Comparison of ENCODE assay signal across 1 cellular context in the genomic region with DNA sequence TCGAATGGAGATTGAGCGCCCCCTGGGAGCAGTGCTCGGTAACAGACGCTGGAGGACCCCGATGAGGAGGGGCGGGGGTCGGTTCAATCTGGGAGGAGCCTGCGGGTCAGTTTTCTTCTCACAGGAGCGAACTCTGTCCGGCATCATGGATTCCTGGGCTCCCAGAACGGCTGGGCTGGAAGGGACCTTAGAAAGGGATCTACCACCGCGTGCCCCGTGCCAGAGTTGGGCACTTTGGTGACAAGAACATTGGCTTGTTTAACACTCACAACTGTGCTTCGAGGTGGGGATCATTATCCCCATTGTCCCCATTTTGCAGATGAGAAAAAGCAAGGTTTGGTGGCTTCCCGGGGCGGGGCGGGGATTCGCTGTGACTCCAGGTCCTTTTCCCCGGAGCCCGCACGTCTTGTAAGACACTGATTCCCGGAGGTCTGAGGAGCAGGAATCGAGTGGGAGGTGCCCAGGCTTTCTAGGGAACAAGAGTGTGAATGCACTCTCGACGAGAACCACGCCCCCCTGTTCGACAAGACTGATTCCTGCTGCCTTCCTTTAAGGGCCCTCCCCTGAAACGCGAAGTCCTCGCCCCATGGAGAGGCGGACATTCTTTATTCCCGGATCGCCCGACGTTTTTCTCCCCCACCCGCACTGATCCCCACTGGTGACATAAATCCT.
TF ChIP-seq lines count a peak whose summit lies in the region.

No MANE protein-coding gene starts in this region.

TF ChIP-seq in HepG2, 621 proteins besides CTCF, POLR2A, EP300 and RAD21 (continued from another document and continues in another):
- TF ChIP-seq, protein P1, sequence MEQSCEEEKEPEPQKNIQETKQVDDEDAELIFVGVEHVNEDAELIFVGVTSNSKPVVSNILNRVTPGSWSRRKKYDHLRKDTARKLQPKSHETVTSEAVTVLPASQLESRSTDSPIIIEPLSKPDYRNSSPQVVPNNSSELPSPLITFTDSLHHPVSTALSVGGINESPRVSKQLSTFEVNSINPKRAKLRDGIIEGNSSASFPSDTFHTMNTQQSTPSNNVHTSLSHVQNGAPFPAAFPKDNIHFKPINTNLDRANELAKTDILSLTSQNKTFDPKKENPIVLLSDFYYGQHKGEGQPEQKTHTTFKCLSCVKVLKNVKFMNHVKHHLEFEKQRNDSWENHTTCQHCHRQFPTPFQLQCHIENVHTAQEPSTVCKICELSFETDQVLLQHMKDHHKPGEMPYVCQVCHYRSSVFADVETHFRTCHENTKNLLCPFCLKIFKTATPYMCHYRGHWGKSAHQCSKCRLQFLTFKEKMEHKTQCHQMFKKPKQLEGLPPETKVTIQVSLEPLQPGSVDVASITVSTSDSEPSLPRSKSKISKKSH (CRISPR knock-in tag; IDR thresholded peaks at IDR 0.05; ENCODE audit: borderline replicate concordance) = no peak
- 0 out of 2 replicates have a peak, but pooled peaks have one; percentile 9 for TF ChIP-seq CHD2 (IDR thresholded peaks at IDR 0.05; ENCODE audit: low read depth, low read length)
- TF ChIP-seq, protein P2, sequence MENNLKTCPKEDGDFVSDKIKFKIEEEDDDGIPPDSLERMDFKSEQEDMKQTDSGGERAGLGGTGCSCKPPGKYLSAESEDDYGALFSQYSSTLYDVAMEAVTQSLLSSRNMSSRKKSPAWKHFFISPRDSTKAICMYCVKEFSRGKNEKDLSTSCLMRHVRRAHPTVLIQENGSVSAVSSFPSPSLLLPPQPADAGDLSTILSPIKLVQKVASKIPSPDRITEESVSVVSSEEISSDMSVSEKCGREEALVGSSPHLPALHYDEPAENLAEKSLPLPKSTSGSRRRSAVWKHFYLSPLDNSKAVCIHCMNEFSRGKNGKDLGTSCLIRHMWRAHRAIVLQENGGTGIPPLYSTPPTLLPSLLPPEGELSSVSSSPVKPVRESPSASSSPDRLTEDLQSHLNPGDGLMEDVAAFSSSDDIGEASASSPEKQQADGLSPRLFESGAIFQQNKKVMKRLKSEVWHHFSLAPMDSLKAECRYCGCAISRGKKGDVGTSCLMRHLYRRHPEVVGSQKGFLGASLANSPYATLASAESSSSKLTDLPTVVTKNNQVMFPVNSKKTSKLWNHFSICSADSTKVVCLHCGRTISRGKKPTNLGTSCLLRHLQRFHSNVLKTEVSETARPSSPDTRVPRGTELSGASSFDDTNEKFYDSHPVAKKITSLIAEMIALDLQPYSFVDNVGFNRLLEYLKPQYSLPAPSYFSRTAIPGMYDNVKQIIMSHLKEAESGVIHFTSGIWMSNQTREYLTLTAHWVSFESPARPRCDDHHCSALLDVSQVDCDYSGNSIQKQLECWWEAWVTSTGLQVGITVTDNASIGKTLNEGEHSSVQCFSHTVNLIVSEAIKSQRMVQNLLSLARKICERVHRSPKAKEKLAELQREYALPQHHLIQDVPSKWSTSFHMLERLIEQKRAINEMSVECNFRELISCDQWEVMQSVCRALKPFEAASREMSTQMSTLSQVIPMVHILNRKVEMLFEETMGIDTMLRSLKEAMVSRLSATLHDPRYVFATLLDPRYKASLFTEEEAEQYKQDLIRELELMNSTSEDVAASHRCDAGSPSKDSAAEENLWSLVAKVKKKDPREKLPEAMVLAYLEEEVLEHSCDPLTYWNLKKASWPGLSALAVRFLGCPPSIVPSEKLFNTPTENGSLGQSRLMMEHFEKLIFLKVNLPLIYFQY (CRISPR knock-in tag; IDR thresholded peaks at IDR 0.05; ENCODE audit: borderline replicate concordance) = peak; percentile 59
- peak; percentile 67 for TF ChIP-seq YY1 (IDR thresholded peaks at IDR 0.05; ENCODE audit: insufficient read depth, insufficient replicate concordance, low read depth, low read length)
- TF ChIP-seq ZNF138 (CRISPR knock-in tag; IDR thresholded peaks at IDR 0.05; ENCODE audit: low read depth) = peak; percentile 59
- peak; percentile 64; the same call in 1 of the 2 replicates for TF ChIP-seq KMT2A (CRISPR knock-in tag; IDR thresholded peaks at IDR 0.05)
- TF ChIP-seq, protein P3, sequence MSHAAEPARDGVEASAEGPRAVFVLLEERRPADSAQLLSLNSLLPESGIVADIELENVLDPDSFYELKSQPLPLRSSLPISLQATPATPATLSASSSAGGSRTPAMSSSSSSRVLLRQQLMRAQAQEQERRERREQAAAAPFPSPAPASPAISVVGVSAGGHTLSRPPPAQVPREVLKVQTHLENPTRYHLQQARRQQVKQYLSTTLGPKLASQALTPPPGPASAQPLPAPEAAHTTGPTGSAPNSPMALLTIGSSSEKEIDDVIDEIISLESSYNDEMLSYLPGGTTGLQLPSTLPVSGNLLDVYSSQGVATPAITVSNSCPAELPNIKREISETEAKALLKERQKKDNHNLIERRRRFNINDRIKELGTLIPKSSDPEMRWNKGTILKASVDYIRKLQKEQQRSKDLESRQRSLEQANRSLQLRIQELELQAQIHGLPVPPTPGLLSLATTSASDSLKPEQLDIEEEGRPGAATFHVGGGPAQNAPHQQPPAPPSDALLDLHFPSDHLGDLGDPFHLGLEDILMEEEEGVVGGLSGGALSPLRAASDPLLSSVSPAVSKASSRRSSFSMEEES (CRISPR knock-in tag; IDR thresholded peaks at IDR 0.05) = peak; percentile 24; the same call in 1 of the 2 replicates
- peak; percentile 64 for TF ChIP-seq ZNF205 (CRISPR knock-in tag; IDR thresholded peaks at IDR 0.05)
- TF ChIP-seq ZNF234 (CRISPR knock-in tag; conservative IDR thresholded peaks at IDR 0.05) = peak; percentile 83; the same call in 1 of the 2 replicates
- TF ChIP-seq ZNF850 (CRISPR knock-in tag; conservative IDR thresholded peaks at IDR 0.05) = peak; percentile 94
- peak; percentile 66 for TF ChIP-seq HOXA3 (CRISPR knock-in tag; IDR thresholded peaks at IDR 0.05)
- 0 out of 2 replicates have a peak, but pooled peaks have one; percentile 42 for TF ChIP-seq ZSCAN21 (CRISPR knock-in tag; IDR thresholded peaks at IDR 0.05; ENCODE audit: borderline replicate concordance)
- TF ChIP-seq ZNF619 (CRISPR knock-in tag; IDR thresholded peaks at IDR 0.05) = peak; percentile 40; the same call in 1 of the 2 replicates
- 0 out of 2 replicates have a peak, but pooled peaks have one; percentile 13 for TF ChIP-seq KLF12 (CRISPR knock-in tag; IDR thresholded peaks at IDR 0.05; ENCODE audit: borderline replicate concordance)
- no peak for TF ChIP-seq SNAPC2 (CRISPR knock-in tag; IDR thresholded peaks at IDR 0.05)
- TF ChIP-seq, protein P4, sequence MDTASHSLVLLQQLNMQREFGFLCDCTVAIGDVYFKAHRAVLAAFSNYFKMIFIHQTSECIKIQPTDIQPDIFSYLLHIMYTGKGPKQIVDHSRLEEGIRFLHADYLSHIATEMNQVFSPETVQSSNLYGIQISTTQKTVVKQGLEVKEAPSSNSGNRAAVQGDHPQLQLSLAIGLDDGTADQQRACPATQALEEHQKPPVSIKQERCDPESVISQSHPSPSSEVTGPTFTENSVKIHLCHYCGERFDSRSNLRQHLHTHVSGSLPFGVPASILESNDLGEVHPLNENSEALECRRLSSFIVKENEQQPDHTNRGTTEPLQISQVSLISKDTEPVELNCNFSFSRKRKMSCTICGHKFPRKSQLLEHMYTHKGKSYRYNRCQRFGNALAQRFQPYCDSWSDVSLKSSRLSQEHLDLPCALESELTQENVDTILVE (CRISPR knock-in tag; IDR thresholded peaks at IDR 0.05) = 0 out of 2 replicates have a peak, but pooled peaks have one; percentile 22
- peak; percentile 28; the same call in 1 of the 2 replicates for TF ChIP-seq ZMYM4 (CRISPR knock-in tag; IDR thresholded peaks at IDR 0.05)
- 0 out of 2 replicates have a peak, but pooled peaks have one; percentile 45 for TF ChIP-seq RARA (CRISPR knock-in tag; IDR thresholded peaks at IDR 0.05)
- TF ChIP-seq ZNF33A (CRISPR knock-in tag; IDR thresholded peaks at IDR 0.05; ENCODE audit: borderline replicate concordance) = no peak
- no peak for TF ChIP-seq FIP1L1 (IDR thresholded peaks at IDR 0.05; ENCODE audit: borderline replicate concordance, insufficient read depth, low read depth, low read length)
- TF ChIP-seq JUND (CRISPR knock-in tag; IDR thresholded peaks at IDR 0.05) = no peak; the same call in 1 of the 2 replicates
- TF ChIP-seq, protein P5, sequence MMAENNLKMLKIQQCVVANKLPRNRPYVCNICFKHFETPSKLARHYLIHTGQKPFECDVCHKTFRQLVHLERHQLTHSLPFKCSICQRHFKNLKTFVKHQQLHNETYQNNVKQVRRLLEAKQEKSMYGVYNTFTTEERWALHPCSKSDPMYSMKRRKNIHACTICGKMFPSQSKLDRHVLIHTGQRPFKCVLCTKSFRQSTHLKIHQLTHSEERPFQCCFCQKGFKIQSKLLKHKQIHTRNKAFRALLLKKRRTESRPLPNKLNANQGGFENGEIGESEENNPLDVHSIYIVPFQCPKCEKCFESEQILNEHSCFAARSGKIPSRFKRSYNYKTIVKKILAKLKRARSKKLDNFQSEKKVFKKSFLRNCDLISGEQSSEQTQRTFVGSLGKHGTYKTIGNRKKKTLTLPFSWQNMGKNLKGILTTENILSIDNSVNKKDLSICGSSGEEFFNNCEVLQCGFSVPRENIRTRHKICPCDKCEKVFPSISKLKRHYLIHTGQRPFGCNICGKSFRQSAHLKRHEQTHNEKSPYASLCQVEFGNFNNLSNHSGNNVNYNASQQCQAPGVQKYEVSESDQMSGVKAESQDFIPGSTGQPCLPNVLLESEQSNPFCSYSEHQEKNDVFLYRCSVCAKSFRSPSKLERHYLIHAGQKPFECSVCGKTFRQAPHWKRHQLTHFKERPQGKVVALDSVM (CRISPR knock-in tag; IDR thresholded peaks at IDR 0.05) = 0 out of 2 replicates have a peak, but pooled peaks have one; percentile 39
- no peak for TF ChIP-seq ZNF329 (CRISPR knock-in tag; IDR thresholded peaks at IDR 0.05; ENCODE audit: low read depth)
- no peak for TF ChIP-seq ZNF75D (CRISPR knock-in tag; IDR thresholded peaks at IDR 0.05; ENCODE audit: borderline replicate concordance)
- TF ChIP-seq ZNF431 (CRISPR knock-in tag; IDR thresholded peaks at IDR 0.05; ENCODE audit: borderline replicate concordance, low read depth) = no peak
- TF ChIP-seq, protein P6, sequence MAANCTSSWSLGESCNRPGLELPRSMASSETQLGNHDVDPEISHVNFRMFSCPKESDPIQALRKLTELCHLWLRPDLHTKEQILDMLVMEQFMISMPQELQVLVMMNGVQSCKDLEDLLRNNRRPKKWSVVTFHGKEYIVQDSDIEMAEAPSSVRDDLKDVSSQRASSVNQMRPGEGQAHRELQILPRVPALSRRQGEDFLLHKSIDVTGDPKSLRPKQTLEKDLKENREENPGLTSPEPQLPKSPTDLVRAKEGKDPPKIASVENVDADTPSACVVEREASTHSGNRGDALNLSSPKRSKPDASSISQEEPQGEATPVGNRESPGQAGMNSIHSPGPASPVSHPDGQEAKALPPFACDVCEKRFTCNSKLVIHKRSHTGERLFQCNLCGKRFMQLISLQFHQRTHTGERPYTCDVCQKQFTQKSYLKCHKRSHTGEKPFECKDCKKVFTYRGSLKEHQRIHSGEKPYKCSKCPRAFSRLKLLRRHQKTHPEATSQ (CRISPR knock-in tag; IDR thresholded peaks at IDR 0.05; ENCODE audit: borderline replicate concordance) = peak; percentile 58; the same call in 1 of the 2 replicates
- TF ChIP-seq, protein P7, sequence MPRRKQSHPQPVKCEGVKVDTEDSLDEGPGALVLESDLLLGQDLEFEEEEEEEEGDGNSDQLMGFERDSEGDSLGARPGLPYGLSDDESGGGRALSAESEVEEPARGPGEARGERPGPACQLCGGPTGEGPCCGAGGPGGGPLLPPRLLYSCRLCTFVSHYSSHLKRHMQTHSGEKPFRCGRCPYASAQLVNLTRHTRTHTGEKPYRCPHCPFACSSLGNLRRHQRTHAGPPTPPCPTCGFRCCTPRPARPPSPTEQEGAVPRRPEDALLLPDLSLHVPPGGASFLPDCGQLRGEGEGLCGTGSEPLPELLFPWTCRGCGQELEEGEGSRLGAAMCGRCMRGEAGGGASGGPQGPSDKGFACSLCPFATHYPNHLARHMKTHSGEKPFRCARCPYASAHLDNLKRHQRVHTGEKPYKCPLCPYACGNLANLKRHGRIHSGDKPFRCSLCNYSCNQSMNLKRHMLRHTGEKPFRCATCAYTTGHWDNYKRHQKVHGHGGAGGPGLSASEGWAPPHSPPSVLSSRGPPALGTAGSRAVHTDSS (CRISPR knock-in tag; conservative IDR thresholded peaks at IDR 0.05) = peak; percentile 29; the same call in 1 of the 2 replicates
- TF ChIP-seq, protein P8, sequence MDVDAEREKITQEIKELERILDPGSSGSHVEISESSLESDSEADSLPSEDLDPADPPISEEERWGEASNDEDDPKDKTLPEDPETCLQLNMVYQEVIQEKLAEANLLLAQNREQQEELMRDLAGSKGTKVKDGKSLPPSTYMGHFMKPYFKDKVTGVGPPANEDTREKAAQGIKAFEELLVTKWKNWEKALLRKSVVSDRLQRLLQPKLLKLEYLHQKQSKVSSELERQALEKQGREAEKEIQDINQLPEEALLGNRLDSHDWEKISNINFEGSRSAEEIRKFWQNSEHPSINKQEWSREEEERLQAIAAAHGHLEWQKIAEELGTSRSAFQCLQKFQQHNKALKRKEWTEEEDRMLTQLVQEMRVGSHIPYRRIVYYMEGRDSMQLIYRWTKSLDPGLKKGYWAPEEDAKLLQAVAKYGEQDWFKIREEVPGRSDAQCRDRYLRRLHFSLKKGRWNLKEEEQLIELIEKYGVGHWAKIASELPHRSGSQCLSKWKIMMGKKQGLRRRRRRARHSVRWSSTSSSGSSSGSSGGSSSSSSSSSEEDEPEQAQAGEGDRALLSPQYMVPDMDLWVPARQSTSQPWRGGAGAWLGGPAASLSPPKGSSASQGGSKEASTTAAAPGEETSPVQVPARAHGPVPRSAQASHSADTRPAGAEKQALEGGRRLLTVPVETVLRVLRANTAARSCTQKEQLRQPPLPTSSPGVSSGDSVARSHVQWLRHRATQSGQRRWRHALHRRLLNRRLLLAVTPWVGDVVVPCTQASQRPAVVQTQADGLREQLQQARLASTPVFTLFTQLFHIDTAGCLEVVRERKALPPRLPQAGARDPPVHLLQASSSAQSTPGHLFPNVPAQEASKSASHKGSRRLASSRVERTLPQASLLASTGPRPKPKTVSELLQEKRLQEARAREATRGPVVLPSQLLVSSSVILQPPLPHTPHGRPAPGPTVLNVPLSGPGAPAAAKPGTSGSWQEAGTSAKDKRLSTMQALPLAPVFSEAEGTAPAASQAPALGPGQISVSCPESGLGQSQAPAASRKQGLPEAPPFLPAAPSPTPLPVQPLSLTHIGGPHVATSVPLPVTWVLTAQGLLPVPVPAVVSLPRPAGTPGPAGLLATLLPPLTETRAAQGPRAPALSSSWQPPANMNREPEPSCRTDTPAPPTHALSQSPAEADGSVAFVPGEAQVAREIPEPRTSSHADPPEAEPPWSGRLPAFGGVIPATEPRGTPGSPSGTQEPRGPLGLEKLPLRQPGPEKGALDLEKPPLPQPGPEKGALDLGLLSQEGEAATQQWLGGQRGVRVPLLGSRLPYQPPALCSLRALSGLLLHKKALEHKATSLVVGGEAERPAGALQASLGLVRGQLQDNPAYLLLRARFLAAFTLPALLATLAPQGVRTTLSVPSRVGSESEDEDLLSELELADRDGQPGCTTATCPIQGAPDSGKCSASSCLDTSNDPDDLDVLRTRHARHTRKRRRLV (CRISPR knock-in tag; IDR thresholded peaks at IDR 0.05) = no peak; the same call in none of the 2 replicates
- TF ChIP-seq KAT7 (CRISPR knock-in tag; IDR thresholded peaks at IDR 0.05; ENCODE audit: borderline replicate concordance) = 0 out of 2 replicates have a peak, but pooled peaks have one; percentile 21
- peak; percentile 28; the same call in 1 of the 2 replicates for TF ChIP-seq SSRP1 (CRISPR knock-in tag; IDR thresholded peaks at IDR 0.05)
- peak; percentile 48; the same call in 1 of the 2 replicates for TF ChIP-seq POLR2G (IDR thresholded peaks at IDR 0.05; ENCODE audit: low read depth, low read length)
- TF ChIP-seq, protein P9, sequence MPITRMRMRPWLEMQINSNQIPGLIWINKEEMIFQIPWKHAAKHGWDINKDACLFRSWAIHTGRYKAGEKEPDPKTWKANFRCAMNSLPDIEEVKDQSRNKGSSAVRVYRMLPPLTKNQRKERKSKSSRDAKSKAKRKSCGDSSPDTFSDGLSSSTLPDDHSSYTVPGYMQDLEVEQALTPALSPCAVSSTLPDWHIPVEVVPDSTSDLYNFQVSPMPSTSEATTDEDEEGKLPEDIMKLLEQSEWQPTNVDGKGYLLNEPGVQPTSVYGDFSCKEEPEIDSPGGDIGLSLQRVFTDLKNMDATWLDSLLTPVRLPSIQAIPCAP (CRISPR knock-in tag; IDR thresholded peaks at IDR 0.05; ENCODE audit: low read depth) = no peak
- TF ChIP-seq TAF1 (CRISPR knock-in tag; IDR thresholded peaks at IDR 0.05) = peak; percentile 36
- TF ChIP-seq ZNF256 (CRISPR knock-in tag; conservative IDR thresholded peaks at IDR 0.05) = no peak
